ENCODE assay signal across 8 cellular contexts in the genomic region with DNA sequence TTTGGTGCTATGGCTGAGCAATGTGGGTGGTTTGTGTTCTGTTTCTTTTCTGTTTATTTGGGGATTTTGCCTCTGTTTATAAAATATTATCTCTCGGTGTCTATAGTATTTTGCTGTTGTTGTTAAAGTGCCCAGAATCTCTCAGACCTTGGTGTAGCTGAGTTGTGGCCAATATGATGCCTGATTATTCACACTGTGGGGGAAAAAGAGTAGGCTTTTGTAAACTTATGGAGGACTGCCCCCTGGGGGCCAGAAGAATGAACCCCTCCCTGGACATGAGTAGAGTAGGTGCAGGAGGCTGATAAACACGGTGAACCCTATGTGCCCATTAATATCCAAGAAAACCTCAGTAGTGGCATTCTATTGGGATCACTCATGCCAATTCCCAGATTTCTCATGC. TPM values are rescaled to one million over a fixed set of nuclear protein-coding genes. Genes with fewer than 3 reads are reported as not detected.
DNase-seq lines count a peak whose midpoint lies in the region; ATAC-seq and TF ChIP-seq lines count a peak whose summit lies in the region.

No MANE protein-coding gene starts in this region.

- H3K4me3 ChIP-seq in astrocyte of the cerebellum (ENCODE audit: low read depth, low read length): no peak overlapping the region
- H3K4me3 ChIP-seq in tibial artery: no peak overlapping the region

- H3K36me3 ChIP-seq in tibial artery: no peaks in the 10 kb centered on the region

- TF ChIP-seq CTCF in astrocyte of the cerebellum (IDR thresholded peaks at IDR 0.05; ENCODE audit: low read depth, low read length, missing control alignments): peak; percentile 80
- TF ChIP-seq CTCF in tibial artery (IDR thresholded peaks at IDR 0.05): peak; percentile 67 to 78

- intact Hi-C loops in tibial artery (cut with DNase I; ENCODE audit: low total_unique reads): loop anchor here (2.0 kb wide), 1 partner anchor 334 kb away; no protein-coding TSS in a partner anchor

- no peak for ATAC-seq in HG03045 (IDR thresholded peaks at IDR 0.05; ENCODE audit: unreplicated experiment)

- peak overlapping the region in 1 of 2 donors; percentile 27 for H3K27ac ChIP-seq in tibial artery

- in situ Hi-C loops in Caki2 (cut with HindIII; ENCODE audit: low pct_unique_long_range_greater_than_20kb, low sequenced_read_pairs) (no loop called here), astrocyte of the cerebellum (cut with HindIII; ENCODE audit: low sequenced_read_pairs) (no loop called here)

- peaks cover 0 to 25% (median 13%) of the 10 kb centered on the region in 4 donors for H3K4me1 ChIP-seq in tibial artery

- DNase-seq in Caki2 (ENCODE audit: low read depth): peak; percentile 59
- peak; percentile 11 for DNase-seq in GOT3 (lab: John Stamatoyannopoulos, UW)
- peak; percentile 16 for DNase-seq in NCI-H2081 treated with DMSO at 0.1 percent for 48 hours (lab: John Stamatoyannopoulos, UW)
- peak; percentile 82 for DNase-seq in astrocyte of the cerebellum (ENCODE audit: low read depth)
- peak; percentile 20 for DNase-seq in inferior parietal cortex (ENCODE audit: extremely low spot score)
- DNase-seq in tibial artery: peak; percentile 72 to 76
- DNase-seq in UCSD-AML1 (lab: John Stamatoyannopoulos, UW; ENCODE audit: unreplicated experiment): no peak

- no peaks in the 10 kb centered on the region for H3K9me3 ChIP-seq in tibial artery

- H3K27me3 ChIP-seq in tibial artery: no peaks in the 10 kb centered on the region

RNA-seq across cellular contexts. Expression of a gene that starts 49.0 kb away (rescaled TPM):
- total RNA-seq in Caki2 (2014; rRNA removed; shearing (Covaris generic); ENCODE audit: low replicate concordance): 186 and 226 TPM in 2 replicates
